1 cellular context compared by ENCODE assay signal in genomic region chr16:46688657-46689491, GRCh38.
TF ChIP-seq lines count a peak whose summit lies in the region.

Gene VPS35, minus strand, starts transcription at chr16:46689178. Its CDS starts 45 bp downstream, at chr16:46689133.

TF ChIP-seq in HepG2, 621 proteins besides CTCF, POLR2A, EP300 and RAD21 (continued from another document and continues in another):
- peak; percentile 79 for TF ChIP-seq MAX (IDR thresholded peaks at IDR 0.05)
- no peak for TF ChIP-seq AKNA (CRISPR knock-in tag; IDR thresholded peaks at IDR 0.05; ENCODE audit: borderline replicate concordance)
- TF ChIP-seq FOXK1 (CRISPR knock-in tag; IDR thresholded peaks at IDR 0.05; ENCODE audit: borderline replicate concordance, low read depth) = 0 out of 2 replicates have a peak, but pooled peaks have one; percentile 14
- peak; percentile 74 for TF ChIP-seq ZNF770 (CRISPR knock-in tag; IDR thresholded peaks at IDR 0.05)
- TF ChIP-seq ZFP82 (CRISPR knock-in tag; IDR thresholded peaks at IDR 0.05; ENCODE audit: borderline replicate concordance) = no peak
- TF ChIP-seq SPEN (CRISPR knock-in tag; IDR thresholded peaks at IDR 0.05; ENCODE audit: low read depth) = peak; percentile 41; the same call in 1 of the 2 replicates
- 0 out of 2 replicates have a peak, but pooled peaks have one; percentile 76 for TF ChIP-seq PRDM4 (CRISPR knock-in tag; IDR thresholded peaks at IDR 0.05; ENCODE audit: borderline replicate concordance)
- TF ChIP-seq ZNF281 (CRISPR knock-in tag; IDR thresholded peaks at IDR 0.05; ENCODE audit: borderline replicate concordance) = no peak
- TF ChIP-seq PAWR (CRISPR knock-in tag; IDR thresholded peaks at IDR 0.05; ENCODE audit: borderline replicate concordance) = no peak
- TF ChIP-seq ZNF710 (CRISPR knock-in tag; IDR thresholded peaks at IDR 0.05; ENCODE audit: borderline replicate concordance) = peak; percentile 58; the same call in 1 of the 2 replicates
- no peak for TF ChIP-seq ZBTB1 (CRISPR knock-in tag; IDR thresholded peaks at IDR 0.05; ENCODE audit: borderline replicate concordance)
- 0 out of 2 replicates have a peak, but pooled peaks have one; percentile 22 for TF ChIP-seq ZNF431 (CRISPR knock-in tag; IDR thresholded peaks at IDR 0.05; ENCODE audit: borderline replicate concordance, low read depth)
- TF ChIP-seq HOXA3 (CRISPR knock-in tag; IDR thresholded peaks at IDR 0.05) = no peak; the same call in 1 of the 2 replicates
- peak; percentile 91; the same call in 1 of the 2 replicates for TF ChIP-seq DMAP1 (CRISPR knock-in tag; IDR thresholded peaks at IDR 0.05)
- TF ChIP-seq ZBTB46 (CRISPR knock-in tag; IDR thresholded peaks at IDR 0.05; ENCODE audit: borderline replicate concordance) = no peak
- no peak for TF ChIP-seq POLR2AphosphoS2 (IDR thresholded peaks at IDR 0.05; ENCODE audit: low read depth, low read length)
- TF ChIP-seq KLF11 (CRISPR knock-in tag; IDR thresholded peaks at IDR 0.05) = 0 out of 2 replicates have a peak, but pooled peaks have one; percentile 59
- no peak for TF ChIP-seq ZNF550 (CRISPR knock-in tag; IDR thresholded peaks at IDR 0.05; ENCODE audit: borderline replicate concordance)
- TF ChIP-seq PCBP2 (optimal IDR thresholded peaks at IDR 0.05; ENCODE audit: low read depth, low read length, poor library complexity, severe bottlenecking) = no peak
- peak; percentile 47 for TF ChIP-seq NR2C2 (CRISPR knock-in tag; IDR thresholded peaks at IDR 0.05; ENCODE audit: borderline replicate concordance)
- no peak for TF ChIP-seq TCF12 (IDR thresholded peaks at IDR 0.05)
- TF ChIP-seq TCF12 (CRISPR knock-in tag; IDR thresholded peaks at IDR 0.05) = no peak
- TF ChIP-seq ZNF224 (CRISPR knock-in tag; IDR thresholded peaks at IDR 0.05) = no peak; the same call in 1 of the 2 replicates
- TF ChIP-seq HINFP (CRISPR knock-in tag; IDR thresholded peaks at IDR 0.05; ENCODE audit: low read depth) = peak; percentile 43; the same call in 1 of the 2 replicates
- peak; percentile 58; the same call in 1 of the 2 replicates for TF ChIP-seq ZNF768 (CRISPR knock-in tag; IDR thresholded peaks at IDR 0.05)
- TF ChIP-seq KMT2A (CRISPR knock-in tag; IDR thresholded peaks at IDR 0.05) = no peak; the same call in none of the 2 replicates
- TF ChIP-seq CBX2 (IDR thresholded peaks at IDR 0.05; ENCODE audit: low read depth, low read length) = no peak
- no peak for TF ChIP-seq CBX2 (CRISPR knock-in tag; IDR thresholded peaks at IDR 0.05; ENCODE audit: low read depth)
- TF ChIP-seq ZNF773 (CRISPR knock-in tag; IDR thresholded peaks at IDR 0.05; ENCODE audit: borderline replicate concordance) = no peak; the same call in 1 of the 2 replicates
- TF ChIP-seq ZNF136 (CRISPR knock-in tag; IDR thresholded peaks at IDR 0.05; ENCODE audit: low read depth) = peak; percentile 88
- TF ChIP-seq ETV6 (CRISPR knock-in tag; conservative IDR thresholded peaks at IDR 0.05) = 0 out of 2 replicates have a peak, but pooled peaks have one; percentile 5
- TF ChIP-seq ZNF670 (CRISPR knock-in tag; IDR thresholded peaks at IDR 0.05; ENCODE audit: borderline replicate concordance) = no peak
- no peak for TF ChIP-seq SMARCC2 (IDR thresholded peaks at IDR 0.05)
- no peak for TF ChIP-seq HDAC1 (CRISPR knock-in tag; IDR thresholded peaks at IDR 0.05)
- no peak for TF ChIP-seq HNRNPK (IDR thresholded peaks at IDR 0.05; ENCODE audit: low read depth, low read length, poor library complexity, severe bottlenecking)
- TF ChIP-seq CC2D1A (CRISPR knock-in tag; IDR thresholded peaks at IDR 0.05) = no peak
- no peak; the same call in 1 of the 2 replicates for TF ChIP-seq ZNF724P (CRISPR knock-in tag; IDR thresholded peaks at IDR 0.05; ENCODE audit: borderline replicate concordance)
- TF ChIP-seq SNAPC5 (CRISPR knock-in tag; IDR thresholded peaks at IDR 0.05; ENCODE audit: borderline replicate concordance) = no peak
- TF ChIP-seq ZNF280B (CRISPR knock-in tag; IDR thresholded peaks at IDR 0.05; ENCODE audit: borderline replicate concordance) = 0 out of 2 replicates have a peak, but pooled peaks have one; percentile 42
